Comparison of ENCODE assay signal across 17 cellular contexts in the genomic region with DNA sequence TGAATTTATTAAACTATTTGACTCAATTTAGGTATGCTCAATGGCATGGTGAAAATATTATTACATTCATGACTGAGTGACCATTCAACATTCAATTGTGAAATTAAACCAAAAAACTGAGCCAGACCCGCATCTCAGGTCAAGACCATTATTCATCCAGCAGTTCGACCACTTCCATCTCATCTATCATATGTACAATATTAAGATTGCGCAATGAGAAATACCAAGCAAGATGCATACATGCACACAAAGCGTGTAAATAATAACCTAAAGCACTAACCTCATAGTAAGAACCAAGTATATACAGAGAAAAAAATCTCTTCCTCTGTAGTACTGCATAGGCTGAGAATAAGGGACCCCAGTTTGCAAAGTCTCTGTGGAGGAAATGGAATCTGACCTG.
"Had no signal": no experiment of that assay in that cellular context is flagged by ENCODE, and none has a peak within 500 bp of the region (broad histone marks: within the 10 kb centered on the region; RNA-seq: fewer than 3 reads in every experiment).

No MANE protein-coding gene starts in this region.

- DNase-seq: Kasumi-1, MM.1S, NCI-H1092 treated with DMSO at 0.1 percent for 48 hours, NCI-H1436, NCI-H187 treated with DMSO at 0.1 percent for 48 hours, NCI-H2029 treated with DMSO at 0.1 percent for 48 hours, NCI-H2171 treated with DMSO at 0.1 percent for 48 hours, NCI-H345, NCI-H524 treated with DMSO at 0.1 percent for 48 hours, NCI-H69, NCI-H774, SHP77, T-helper 1 cell had no signal

- H3K4me2 ChIP-seq: KMS-11 had no signal

- H3K27ac ChIP-seq: KMS-11, RWPE1 had no signal

- H3K9ac ChIP-seq: KMS-11 had no signal

- ATAC-seq: Panc1, SK-N-SH treated with all-trans-retinoic acid at 6 μM for 48 hours had no signal
